Comparison of ENCODE assay signal across 8 cellular contexts in genomic region chr10:102150970-102151773, GRCh38. TPM values are rescaled to one million over a fixed set of nuclear protein-coding genes. Genes with fewer than 3 reads are reported as not detected.
DNase-seq lines count a peak whose midpoint lies in the region; FAIRE-seq and TF ChIP-seq lines count a peak whose summit lies in the region.

No MANE protein-coding gene starts in this region.

- dilution Hi-C loops in keratinocyte (cut with MboI; ENCODE audit: extremely low pct_ligation_motif_present, low sequenced_read_pairs): no loop called here

- peak; percentile 81 for FAIRE-seq in keratinocyte (lab: Jason Lieb, UNC)

- TF ChIP-seq POLR2A in testis (IDR thresholded peaks at IDR 0.05) (no peak), lower leg skin (IDR thresholded peaks at IDR 0.05) (no peak)

- peaks cover 25% of the 10 kb centered on the region for H4K20me1 ChIP-seq in keratinocyte (ENCODE audit: control insufficient read depth, extremely low read depth, insufficient read depth, low read length)

- peak overlapping the region; percentile 99 for H3K27ac Mint-ChIP-seq in activated naive CD4-positive, alpha-beta T cell treated with anti-CD3 and anti-CD28 coated beads, Interleukin-2, amount 50 U/mL, for 24 hours
- peak overlapping the region; percentile 99 for H3K27ac Mint-ChIP-seq in activated naive CD8-positive, alpha-beta T cell treated with anti-CD3 and anti-CD28 coated beads for 36 hours

- H2AFZ ChIP-seq in keratinocyte (ENCODE audit: control insufficient read depth, low read length): no peak overlapping the region

- no peak for TF ChIP-seq CTCF in keratinocyte (optimal IDR thresholded peaks at IDR 0.05 in 1 of 3, IDR thresholded peaks at IDR 0.05 in 1 of 3, conservative IDR thresholded peaks at IDR 0.05 in 1 of 3; ENCODE audit: extremely low read depth in 1 of 3, insufficient read depth in 2 of 3, low read length in 3 of 3)
- no peak for TF ChIP-seq CTCF in testis (IDR thresholded peaks at IDR 0.05)
- no peak for TF ChIP-seq CTCF in lower leg skin (IDR thresholded peaks at IDR 0.05)

- WGBS in testis, 2 donors: 58 to 66% methylated on average over 3 of the region's 3 CpGs
- 69 to 77% methylated on average over 3 of the region's 3 CpGs for WGBS in lower leg skin, 2 donors

- peak overlapping the region; percentile 8 to 53 (median 44) for H3K4me3 ChIP-seq in keratinocyte (ENCODE audit: control insufficient read depth in 2 of 3, extremely low read depth in 1 of 3, insufficient read depth in 2 of 3, low read depth in 1 of 3, low read length in 3 of 3)
- H3K4me3 ChIP-seq in testis: peak overlapping the region in 1 of 2 donors; percentile 93
- no peak overlapping the region for H3K4me3 ChIP-seq in lower leg skin (ENCODE audit: low read depth, poor library complexity, severe bottlenecking)

- intact Hi-C loops in testis (cut with DNase I; ENCODE audit: low total_unique reads) (no loop called here), lower leg skin (cut with DNase I; ENCODE audit: low total_unique reads) (no loop called here)

- H3K27ac ChIP-seq in keratinocyte (ENCODE audit: control insufficient read depth, insufficient read depth, low read length) (peak overlapping the region; percentile 99), testis (peak overlapping the region; percentile 68 to 83)

- H3K79me2 ChIP-seq in keratinocyte (ENCODE audit: control insufficient read depth, insufficient read depth, low read length): peaks cover 61% of the 10 kb centered on the region

- H3K27me3 ChIP-seq in keratinocyte (ENCODE audit: control insufficient read depth, extremely low read depth, insufficient read depth, low read length): no peaks in the 10 kb centered on the region
- H3K27me3 ChIP-seq in testis: no peaks in the 10 kb centered on the region

- H3K4me2 ChIP-seq in keratinocyte (ENCODE audit: control insufficient read depth, extremely low read depth, insufficient read depth, low read depth, low read length): peak overlapping the region; percentile 95

- peaks cover 38% of the 10 kb centered on the region for H3K36me3 Mint-ChIP-seq in activated naive CD4-positive, alpha-beta T cell treated with anti-CD3 and anti-CD28 coated beads, Interleukin-2, amount 50 U/mL, for 24 hours
- H3K36me3 Mint-ChIP-seq in activated naive CD8-positive, alpha-beta T cell treated with anti-CD3 and anti-CD28 coated beads for 36 hours: peaks cover 71% of the 10 kb centered on the region

- no peaks in the 10 kb centered on the region for H3K9me3 ChIP-seq in keratinocyte (ENCODE audit: control insufficient read depth, low read depth, low read length)
- H3K9me3 ChIP-seq in testis: no peaks in the 10 kb centered on the region

- no peaks in the 10 kb centered on the region for H3K9me3 Mint-ChIP-seq in activated naive CD4-positive, alpha-beta T cell treated with anti-CD3 and anti-CD28 coated beads, Interleukin-2, amount 50 U/mL, for 24 hours
- no peaks in the 10 kb centered on the region for H3K9me3 Mint-ChIP-seq in activated naive CD8-positive, alpha-beta T cell treated with anti-CD3 and anti-CD28 coated beads for 36 hours

- H3K9me1 ChIP-seq in keratinocyte (ENCODE audit: control insufficient read depth, extremely low read depth, insufficient read depth, low read length): no peaks in the 10 kb centered on the region

- peak overlapping the region; percentile 99 for H3K9ac ChIP-seq in keratinocyte (ENCODE audit: control insufficient read depth, extremely low read depth, insufficient read depth, low read length)

- H3K27me3 Mint-ChIP-seq in activated naive CD4-positive, alpha-beta T cell treated with anti-CD3 and anti-CD28 coated beads, Interleukin-2, amount 50 U/mL, for 24 hours: no peaks in the 10 kb centered on the region
- H3K27me3 Mint-ChIP-seq in activated naive CD8-positive, alpha-beta T cell treated with anti-CD3 and anti-CD28 coated beads for 36 hours: no peaks in the 10 kb centered on the region

- H3K4me1 Mint-ChIP-seq in activated naive CD4-positive, alpha-beta T cell treated with anti-CD3 and anti-CD28 coated beads, Interleukin-2, amount 50 U/mL, for 24 hours: peaks cover 36% of the 10 kb centered on the region
- H3K4me1 Mint-ChIP-seq in activated naive CD8-positive, alpha-beta T cell treated with anti-CD3 and anti-CD28 coated beads for 36 hours: peaks cover 38% of the 10 kb centered on the region

- H3K4me3 Mint-ChIP-seq in activated naive CD4-positive, alpha-beta T cell treated with anti-CD3 and anti-CD28 coated beads, Interleukin-2, amount 50 U/mL, for 24 hours: peak overlapping the region; percentile 98
- H3K4me3 Mint-ChIP-seq in activated naive CD8-positive, alpha-beta T cell treated with anti-CD3 and anti-CD28 coated beads for 36 hours: peak overlapping the region; percentile 66

- peaks cover 23 to 47% of the 10 kb centered on the region in 2 experiments for H3K36me3 ChIP-seq in keratinocyte (ENCODE audit: control insufficient read depth in 2 of 2, extremely low read depth in 1 of 2, insufficient read depth in 2 of 2, low read length in 2 of 2)
- H3K36me3 ChIP-seq in testis (ENCODE audit: low read depth, missing control alignments): no peaks in the 10 kb centered on the region

- no peak for DNase-seq in activated naive CD4-positive, alpha-beta T cell treated with Interleukin-2 at 50 U/mL for 16 hours
- DNase-seq in activated naive CD8-positive, alpha-beta T cell treated with anti-CD3 and anti-CD28 coated beads for 36 hours: no peak
- DNase-seq in keratinocyte (ENCODE audit: low read depth, low spot score) (no peak), testis (no peak), NCI-H748 treated with DMSO at 0.1 percent for 48 hours (lab: John Stamatoyannopoulos, UW) (no peak), 8988T (no peak), lower leg skin (ENCODE audit: low spot score in 2 of 2) (no peak)

- H3K4me1 ChIP-seq in keratinocyte (ENCODE audit: control insufficient read depth, extremely low read depth, insufficient read depth, low read length) (peaks cover 26% of the 10 kb centered on the region), testis (peaks cover 16% of the 10 kb centered on the region)

RNA-seq across cellular contexts. Expression of gene NOLC1, which starts 1.0 kb away (rescaled TPM):
- 100 to 1,000 TPM; 337 to 346 TPM for total RNA-seq in activated naive CD8-positive, alpha-beta T cell treated with anti-CD3 and anti-CD28 coated beads for 36 hours
- 76.2 to 195 TPM (median 126 TPM) in 3 replicates for polyA plus RNA-seq in keratinocyte
- polyA plus RNA-seq in keratinocyte (2011; ENCODE audit: low read depth): 45.3 TPM
- 119 and 132 TPM in 2 replicates for polyA plus RNA-seq in keratinocyte (2011; cell fraction: cytosol; rRNA removed)
- polyA plus RNA-seq in keratinocyte (2011; cell fraction: nucleus; rRNA removed): 133 and 187 TPM in 2 replicates
- 48.3 and 103 TPM in 2 replicates for polyA plus RNA-seq in keratinocyte (2012; ENCODE audit: low replicate concordance)
- 36.8 to 101 TPM (median 48.8 TPM) in 3 replicates for polyA minus RNA-seq in keratinocyte
- polyA minus RNA-seq in keratinocyte (2011; cell fraction: cytosol; rRNA and poly(A)+ RNA removed): 58.7 TPM
- polyA minus RNA-seq in keratinocyte (2011; cell fraction: nucleus; rRNA and poly(A)+ RNA removed): 36.8 and 63.9 TPM in 2 replicates
- 10 to 100 TPM; 53.7 to 63.8 TPM for total RNA-seq in testis
- 46.6 TPM for polyA plus RNA-seq in testis (ENCODE audit: insufficient read depth, low read depth, low replicate concordance)
- total RNA-seq in lower leg skin: 10 to 100 TPM; 25.7 to 41.9 (median 39.1) TPM

RNA-seq across cellular contexts. Expression of gene PPRC1, which starts 18.3 kb away (rescaled TPM):
- 100 to 1,000 TPM; 104 to 111 TPM for total RNA-seq in activated naive CD8-positive, alpha-beta T cell treated with anti-CD3 and anti-CD28 coated beads for 36 hours
- polyA plus RNA-seq in keratinocyte: 12.9 to 31.0 TPM (median 17.9 TPM) in 3 replicates
- polyA plus RNA-seq in keratinocyte (2011; ENCODE audit: low read depth): 16.0 TPM
- polyA plus RNA-seq in keratinocyte (2011; cell fraction: cytosol; rRNA removed): 14.2 and 17.1 TPM in 2 replicates
- 70.5 and 71.2 TPM in 2 replicates for polyA plus RNA-seq in keratinocyte (2011; cell fraction: nucleus; rRNA removed)
- polyA plus RNA-seq in keratinocyte (2012; ENCODE audit: low replicate concordance): 33.2 and 39.2 TPM in 2 replicates
- polyA minus RNA-seq in keratinocyte: 28.1 to 117 TPM (median 35.9 TPM) in 3 replicates
- 27.6 TPM for polyA minus RNA-seq in keratinocyte (2011; cell fraction: cytosol; rRNA and poly(A)+ RNA removed)
- polyA minus RNA-seq in keratinocyte (2011; cell fraction: nucleus; rRNA and poly(A)+ RNA removed): 32.9 and 36.4 TPM in 2 replicates
- total RNA-seq in testis: 10 to 100 TPM; 38.7 to 49.1 TPM
- polyA plus RNA-seq in testis (ENCODE audit: insufficient read depth, low read depth, low replicate concordance): 27.0 TPM
- total RNA-seq in lower leg skin: 10 to 100 TPM; 23.5 to 48.1 (median 24.3) TPM

RNA-seq across cellular contexts. Expression of gene LDB1, which starts 31.0 kb away (rescaled TPM):
- 10 to 100 TPM; 68.0 to 71.5 TPM for total RNA-seq in activated naive CD8-positive, alpha-beta T cell treated with anti-CD3 and anti-CD28 coated beads for 36 hours
- polyA plus RNA-seq in keratinocyte (71.7 to 166 TPM (median 97.3 TPM) in 3 replicates), testis (ENCODE audit: insufficient read depth, low read depth, low replicate concordance) (64.2 TPM)
- polyA plus RNA-seq in keratinocyte (2011; ENCODE audit: low read depth): 23.5 TPM
- polyA plus RNA-seq in keratinocyte (2011; cell fraction: cytosol; rRNA removed): 57.6 and 69.3 TPM in 2 replicates
- polyA plus RNA-seq in keratinocyte (2011; cell fraction: nucleus; rRNA removed): 344 and 409 TPM in 2 replicates
- 59.9 and 64.4 TPM in 2 replicates for polyA plus RNA-seq in keratinocyte (2012; ENCODE audit: low replicate concordance)
- 179 to 205 TPM (median 190 TPM) in 3 replicates for polyA minus RNA-seq in keratinocyte
- polyA minus RNA-seq in keratinocyte (2011; cell fraction: cytosol; rRNA and poly(A)+ RNA removed): 107 TPM
- polyA minus RNA-seq in keratinocyte (2011; cell fraction: nucleus; rRNA and poly(A)+ RNA removed): 104 and 137 TPM in 2 replicates
- total RNA-seq in testis (10 to 100 TPM; 80.0 to 90.5 TPM), lower leg skin (100 to 1,000 TPM in 2 of 4 donors, 10 to 100 TPM in 2; 80.3 to 109 (median 102) TPM)

Comparison
In these comparisons a context has a peak if more than half of its experiments do, and no peak if none do; other contexts are left out.
1. RNA of gene NOLC1, which starts 1.0 kb away (total RNA-seq): 337 to 346 TPM in activated naive CD8-positive, alpha-beta T cell treated with anti-CD3 and anti-CD28 coated beads for 36 hours; 53.7 to 63.8 TPM in testis and 25.7 to 41.9 TPM in lower leg skin; every median in the first group is over 4 times any median in the second.